13 cellular contexts compared by ENCODE assay signal in genomic region chr22:38413085-38414008, GRCh38. TPM values are rescaled to one million over a fixed set of nuclear protein-coding genes. Genes with fewer than 3 reads are reported as not detected.
A peak's percentile ranks its signal among the peaks of the same experiment; 100 is the strongest.
DNase-seq lines count a peak whose midpoint lies in the region; ATAC-seq and TF ChIP-seq lines count a peak whose summit lies in the region.
"Had no signal": no experiment of that assay in that cellular context is flagged by ENCODE, and none has a peak within 500 bp of the region (broad histone marks: within the 10 kb centered on the region; RNA-seq: fewer than 3 reads in every experiment).

No MANE protein-coding gene starts in this region.

- DNase-seq in MM.1S: no peak
- peak; percentile 59 for DNase-seq in coronary artery (ENCODE audit: low spot score)
- peak; percentile 38 to 68 (median 58) for DNase-seq in mucosa of descending colon
- no peak for DNase-seq in BE2C
- DNase-seq in effector CD8-positive, alpha-beta T cell (lab: John Stamatoyannopoulos, UW): no peak
- DNase-seq in NOMO-1 (lab: John Stamatoyannopoulos, UW; ENCODE audit: unreplicated experiment in 2 of 2): no peak
- DNase-seq: activated gamma-delta T cell, NCI-H1048 had no signal

- TF ChIP-seq CTCF in 22Rv1 (IDR thresholded peaks at IDR 0.05) (peak; percentile 70), MM.1S (IDR thresholded peaks at IDR 0.05; ENCODE audit: low read length) (no peak), coronary artery (IDR thresholded peaks at IDR 0.05) (no peak), mucosa of descending colon (IDR thresholded peaks at IDR 0.05) (no peak), BE2C (IDR thresholded peaks at IDR 0.05; ENCODE audit: low read depth, low read length) (no peak)

- peak overlapping the region; percentile 83; the same call in 1 of the 2 replicates for H3K4me2 ChIP-seq in MM.1S (ENCODE audit: low read depth, low read length)
- H3K4me2 ChIP-seq: BLaER1 had no signal

- H3K4me3 ChIP-seq in MM.1S (ENCODE audit: low read length): peak overlapping the region; percentile 44
- H3K4me3 ChIP-seq in coronary artery: peak overlapping the region; percentile 58
- no peak overlapping the region for H3K4me3 ChIP-seq in mucosa of descending colon
- no peak overlapping the region for H3K4me3 ChIP-seq in BE2C (ENCODE audit: low read depth, low read length)
- H3K4me3 ChIP-seq: BLaER1 had no signal

- no peaks in the 10 kb centered on the region for H3K9me3 ChIP-seq in MM.1S (replicated peaks; ENCODE audit: insufficient read depth, low read length)
- H3K9me3 ChIP-seq in mucosa of descending colon: no peaks in the 10 kb centered on the region
- H3K9me3 ChIP-seq in BE2C: no peaks in the 10 kb centered on the region

- no peak overlapping the region for H3K27ac ChIP-seq in 22Rv1
- no peak overlapping the region for H3K27ac ChIP-seq in MM.1S (ENCODE audit: low read length)
- no peak overlapping the region for H3K27ac ChIP-seq in coronary artery
- H3K27ac ChIP-seq: BLaER1 had no signal

- intact Hi-C loops in mucosa of descending colon (cut with DNase I, micrococcal nuclease): no loop called here

- no peaks in the 10 kb centered on the region for H4K20me1 ChIP-seq in MM.1S (ENCODE audit: insufficient read depth, low read length)
- H4K20me1 ChIP-seq: BLaER1 had no signal

- H3K9ac ChIP-seq in MM.1S (ENCODE audit: low read length): no peak overlapping the region
- H3K9ac ChIP-seq: BLaER1 had no signal

- ATAC-seq in mucosa of descending colon (peak; percentile 77), GM18511 (IDR thresholded peaks at IDR 0.05; ENCODE audit: unreplicated experiment) (no peak)

- H3K27me3 ChIP-seq in MM.1S (replicated peaks; ENCODE audit: insufficient read depth, low read length) (no peaks in the 10 kb centered on the region), BE2C (no peaks in the 10 kb centered on the region)
- H3K27me3 ChIP-seq: BLaER1 had no signal

- no peaks in the 10 kb centered on the region for H3F3A ChIP-seq in MM.1S (ENCODE audit: insufficient read depth, low read length)

- no peaks in the 10 kb centered on the region for H3K9me2 ChIP-seq in MM.1S (replicated peaks; ENCODE audit: insufficient read depth, low read length)

- H2AFZ ChIP-seq in MM.1S (ENCODE audit: low read length): peak overlapping the region; percentile 68

- H3K4me1 ChIP-seq in MM.1S (ENCODE audit: low read length) (0 out of 2 replicates have a peak, but pooled peaks cover 4% of the 10 kb centered on the region), mucosa of descending colon (ENCODE audit: low read depth) (peaks cover 9% of the 10 kb centered on the region), BE2C (no peaks in the 10 kb centered on the region)

- H3K36me3 ChIP-seq in MM.1S (replicated peaks; ENCODE audit: insufficient read depth, low read length): no peaks in the 10 kb centered on the region
- H3K36me3 ChIP-seq in mucosa of descending colon (ENCODE audit: low read depth): no peaks in the 10 kb centered on the region
- H3K36me3 ChIP-seq in BE2C: no peaks in the 10 kb centered on the region
- H3K36me3 ChIP-seq: BLaER1 had no signal

- no peaks in the 10 kb centered on the region for H3K79me2 ChIP-seq in MM.1S (ENCODE audit: low read length)

RNA-seq across cellular contexts. Expression of gene KCNJ4, which starts 41.7 kb away (rescaled TPM):
- total RNA-seq in mucosa of descending colon: not detected
- not detected for polyA plus RNA-seq in BE2C (2012; ENCODE audit: insufficient read depth, insufficient read length, low read depth)
- total RNA-seq: mononuclear cell, T-cell had no signal

RNA-seq across cellular contexts. Expression of gene KDELR3, which starts 54.5 kb away (rescaled TPM):
- total RNA-seq in mucosa of descending colon: 10 to 100 TPM in 2 of 3 donors, 1 to 10 TPM in 1; 4.2 to 14.4 (median 11.3) TPM
- polyA plus RNA-seq in BE2C (2012; ENCODE audit: insufficient read depth, insufficient read length, low read depth): not detected
- total RNA-seq: mononuclear cell had no signal

Comparison
In these comparisons a context has a peak if more than half of its experiments do, and no peak if none do; other contexts are left out.
1. DNase-seq: peak in coronary artery (single experiment) and mucosa of descending colon (3 of 3); none in MM.1S (single experiment), BE2C (single experiment), effector CD8-positive, alpha-beta T cell (single experiment) and NOMO-1 (0 of 2).
2. H3K4me3 ChIP-seq: peak in MM.1S (single experiment) and coronary artery (single experiment); none in mucosa of descending colon (single experiment) and BE2C (single experiment).